10 cellular contexts compared by ENCODE assay signal in genomic region chr4:145679520-145679919, GRCh38. TPM values are rescaled to one million over a fixed set of nuclear protein-coding genes. Genes with fewer than 3 reads are reported as not detected.
DNase-seq lines count a peak whose midpoint lies in the region; ATAC-seq lines count a peak whose summit lies in the region.
"Had no signal": no experiment of that assay in that cellular context is flagged by ENCODE, and none has a peak within 500 bp of the region (broad histone marks: within the 10 kb centered on the region; RNA-seq: fewer than 3 reads in every experiment).

No MANE protein-coding gene starts in this region.

- H3K4me1 Mint-ChIP-seq in activated naive CD8-positive, alpha-beta T cell treated with anti-CD3 and anti-CD28 coated beads, Interleukin-2, amount 50 U/mL, for 24 hours: no peaks in the 10 kb centered on the region
- no peaks in the 10 kb centered on the region for H3K4me1 Mint-ChIP-seq in activated naive CD8-positive, alpha-beta T cell treated with anti-CD3 and anti-CD28 coated beads for 36 hours
- H3K4me1 Mint-ChIP-seq in activated T-helper 2 cell treated with anti-CD3 and anti-CD28 coated beads, Interferon-gamma antibody, Interleukin-2, Interleukin-4, amounts not matched to agents 10 μg/mL and 5 μg/mL and 100 μg/mL, durations not matched to agents 14 hours and 24 hours and 36 hours (ENCODE audit: low read depth): no peaks in the 10 kb centered on the region

- H3K36me3 ChIP-seq in aorta (ENCODE audit: control insufficient read depth in 1 of 2, insufficient read depth in 2 of 2, low read length in 1 of 2): no peaks in the 10 kb centered on the region
- H3K36me3 ChIP-seq: BLaER1 treated with 17β-estradiol and CSF1 and Interleukin-3, amounts not matched to agents 10 nM and 100 nM had no signal

- no peak overlapping the region for H3K4me3 ChIP-seq in aorta (ENCODE audit: low read length in 2 of 2)
- H3K4me3 ChIP-seq: BLaER1 treated with 17β-estradiol and CSF1 and Interleukin-3, amounts not matched to agents 10 nM and 100 nM had no signal

- H3K4me3 Mint-ChIP-seq in activated naive CD8-positive, alpha-beta T cell treated with anti-CD3 and anti-CD28 coated beads, Interleukin-2, amount 50 U/mL, for 24 hours: no peak overlapping the region
- no peak overlapping the region for H3K4me3 Mint-ChIP-seq in activated naive CD8-positive, alpha-beta T cell treated with anti-CD3 and anti-CD28 coated beads for 36 hours
- no peak overlapping the region for H3K4me3 Mint-ChIP-seq in activated T-helper 2 cell treated with anti-CD3 and anti-CD28 coated beads, Interferon-gamma antibody, Interleukin-2, Interleukin-4, amounts not matched to agents 10 μg/mL and 5 μg/mL and 100 μg/mL, durations not matched to agents 14 hours and 24 hours and 36 hours (ENCODE audit: low read depth)

- no peaks in the 10 kb centered on the region for H3K36me3 Mint-ChIP-seq in activated naive CD8-positive, alpha-beta T cell treated with anti-CD3 and anti-CD28 coated beads, Interleukin-2, amount 50 U/mL, for 24 hours (ENCODE audit: low read depth)
- H3K36me3 Mint-ChIP-seq in activated naive CD8-positive, alpha-beta T cell treated with anti-CD3 and anti-CD28 coated beads for 36 hours: no peaks in the 10 kb centered on the region
- H3K36me3 Mint-ChIP-seq in activated T-helper 2 cell treated with anti-CD3 and anti-CD28 coated beads, Interferon-gamma antibody, Interleukin-2, Interleukin-4, amounts not matched to agents 10 μg/mL and 5 μg/mL and 100 μg/mL, durations not matched to agents 14 hours and 24 hours and 36 hours (ENCODE audit: low read depth): no peaks in the 10 kb centered on the region

- no peaks in the 10 kb centered on the region for H3K27me3 ChIP-seq in aorta (ENCODE audit: control insufficient read depth in 1 of 2, insufficient read depth in 2 of 2, low read length in 1 of 2)
- H3K27me3 ChIP-seq: BLaER1 treated with 17β-estradiol and CSF1 and Interleukin-3, amounts not matched to agents 10 nM and 100 nM had no signal

- H3K4me1 ChIP-seq in aorta (ENCODE audit: control insufficient read depth in 1 of 2, insufficient read depth in 2 of 2, low read length in 2 of 2): no peaks in the 10 kb centered on the region
- H3K4me1 ChIP-seq: BLaER1 treated with 17β-estradiol and CSF1 and Interleukin-3, amounts not matched to agents 10 nM and 100 nM had no signal

- ATAC-seq in activated naive CD8-positive, alpha-beta T cell treated with anti-CD3 and anti-CD28 coated beads, Interleukin-2, amount 50 U/mL, for 24 hours: peak; percentile 59
- peak; percentile 44 for ATAC-seq in aorta (ENCODE audit: low FRiP score)

- DNase-seq in activated naive CD8-positive, alpha-beta T cell treated with anti-CD3 and anti-CD28 coated beads, Interleukin-2, amount 50 U/mL, for 24 hours: no peak
- DNase-seq in activated naive CD8-positive, alpha-beta T cell treated with anti-CD3 and anti-CD28 coated beads for 36 hours: no peak
- DNase-seq in T1000 (lab: John Stamatoyannopoulos, UW) (peak; percentile 19), iPS-NIHi11 (ENCODE audit: low spot score) (peak; percentile 55), aorta (peak in 1 of 2 donors; percentile 60), MV-4-11 (lab: John Stamatoyannopoulos, UW) (no peak), posterior vena cava (ENCODE audit: low spot score) (no peak)
- no peak for DNase-seq in activated T-helper 2 cell treated with anti-CD3 and anti-CD28 coated beads, Interferon-gamma antibody, Interleukin-2, Interleukin-4, amounts not matched to agents 10 μg/mL and 5 μg/mL and 100 μg/mL, durations not matched to agents 14 hours and 24 hours and 36 hours (ENCODE audit: low spot score)

- peaks cover 17% of the 10 kb centered on the region for H3K27me3 Mint-ChIP-seq in activated naive CD8-positive, alpha-beta T cell treated with anti-CD3 and anti-CD28 coated beads, Interleukin-2, amount 50 U/mL, for 24 hours
- peaks cover 10% of the 10 kb centered on the region for H3K27me3 Mint-ChIP-seq in activated naive CD8-positive, alpha-beta T cell treated with anti-CD3 and anti-CD28 coated beads for 36 hours
- peaks cover 6% of the 10 kb centered on the region for H3K27me3 Mint-ChIP-seq in activated T-helper 2 cell treated with anti-CD3 and anti-CD28 coated beads, Interferon-gamma antibody, Interleukin-2, Interleukin-4, amounts not matched to agents 10 μg/mL and 5 μg/mL and 100 μg/mL, durations not matched to agents 14 hours and 24 hours and 36 hours (ENCODE audit: low read depth)

- intact Hi-C loops in aorta (cut with DNase I): no loop called here
- intact Hi-C loops in activated T-helper 2 cell treated with anti-CD3 and anti-CD28 coated beads, Interferon-gamma antibody, Interleukin-2, Interleukin-4, amounts not matched to agents 10 μg/mL and 5 μg/mL and 100 μg/mL, durations not matched to agents 14 hours and 24 hours and 36 hours (cut with micrococcal nuclease): no loop called here
- intact Hi-C loops in posterior vena cava (cut with DNase I): no loop called here

- 5 to 11% methylated on average over 1 of the region's 1 CpG for WGBS in aorta, 2 donors

- H3K9me3 Mint-ChIP-seq in activated naive CD8-positive, alpha-beta T cell treated with anti-CD3 and anti-CD28 coated beads, Interleukin-2, amount 50 U/mL, for 24 hours: no peaks in the 10 kb centered on the region
- H3K9me3 Mint-ChIP-seq in activated naive CD8-positive, alpha-beta T cell treated with anti-CD3 and anti-CD28 coated beads for 36 hours: peaks cover 7% of the 10 kb centered on the region
- peaks cover 10% of the 10 kb centered on the region for H3K9me3 Mint-ChIP-seq in activated T-helper 2 cell treated with anti-CD3 and anti-CD28 coated beads, Interferon-gamma antibody, Interleukin-2, Interleukin-4, amounts not matched to agents 10 μg/mL and 5 μg/mL and 100 μg/mL, durations not matched to agents 14 hours and 24 hours and 36 hours

- no peak overlapping the region for H3K27ac Mint-ChIP-seq in activated naive CD8-positive, alpha-beta T cell treated with anti-CD3 and anti-CD28 coated beads, Interleukin-2, amount 50 U/mL, for 24 hours
- no peak overlapping the region for H3K27ac Mint-ChIP-seq in activated naive CD8-positive, alpha-beta T cell treated with anti-CD3 and anti-CD28 coated beads for 36 hours
- H3K27ac Mint-ChIP-seq in activated T-helper 2 cell treated with anti-CD3 and anti-CD28 coated beads, Interferon-gamma antibody, Interleukin-2, Interleukin-4, amounts not matched to agents 10 μg/mL and 5 μg/mL and 100 μg/mL, durations not matched to agents 14 hours and 24 hours and 36 hours: no peak overlapping the region

- H3K27ac ChIP-seq in aorta (ENCODE audit: low read depth in 1 of 2, low read length in 2 of 2): peak overlapping the region in 1 of 2 donors; percentile 76
- H3K27ac ChIP-seq: BLaER1 treated with 17β-estradiol and CSF1 and Interleukin-3, amounts not matched to agents 10 nM and 100 nM had no signal

- no peaks in the 10 kb centered on the region for H3K9me3 ChIP-seq in aorta (ENCODE audit: control insufficient read depth, low read length)

RNA-seq across cellular contexts. Expression of gene C4orf51, which starts 0.4 kb away (rescaled TPM):
- not detected for total RNA-seq in activated naive CD8-positive, alpha-beta T cell treated with anti-CD3 and anti-CD28 coated beads for 36 hours
- total RNA-seq in aorta (not detected), posterior vena cava (not detected)
- polyA plus RNA-seq in aorta: not detected
- total RNA-seq in activated T-helper 2 cell treated with anti-CD3 and anti-CD28 coated beads, Interferon-gamma antibody, Interleukin-2, Interleukin-4, amounts not matched to agents 10 μg/mL and 5 μg/mL and 100 μg/mL, durations not matched to agents 14 hours and 24 hours and 36 hours: not detected in 2 replicates
- total RNA-seq: dermis microvascular lymphatic vessel endothelial cell had no signal

Comparison
In these comparisons a context has a peak if more than half of its experiments do, and no peak if none do; other contexts are left out.
1. DNase-seq: peak in T1000 (single experiment) and iPS-NIHi11 (single experiment); none in activated naive CD8-positive, alpha-beta T cell treated with anti-CD3 and anti-CD28 coated beads, Interleukin-2, amount 50 U/mL, for 24 hours (single experiment), activated naive CD8-positive, alpha-beta T cell treated with anti-CD3 and anti-CD28 coated beads for 36 hours (single experiment), activated T-helper 2 cell treated with anti-CD3 and anti-CD28 coated beads, Interferon-gamma antibody, Interleukin-2, Interleukin-4, amounts not matched to agents 10 μg/mL and 5 μg/mL and 100 μg/mL, durations not matched to agents 14 hours and 24 hours and 36 hours (single experiment), MV-4-11 (single experiment) and posterior vena cava (single experiment).